16 cellular contexts compared by ENCODE assay signal in genomic region chr16:66908762-66909559, GRCh38. TPM values are rescaled to one million over a fixed set of nuclear protein-coding genes. Genes with fewer than 3 reads are reported as not detected.
DNase-seq lines count a peak whose midpoint lies in the region; ATAC-seq, FAIRE-seq and TF ChIP-seq lines count a peak whose summit lies in the region.
"Had no signal": no experiment of that assay in that cellular context is flagged by ENCODE, and none has a peak within 500 bp of the region (broad histone marks: within the 10 kb centered on the region; RNA-seq: fewer than 3 reads in every experiment).

No MANE protein-coding gene starts in this region.

- no peak overlapping the region for H3K9ac ChIP-seq in K562 (ENCODE audit: insufficient read depth in 1 of 2, low read depth in 2 of 2, low read length in 2 of 2)
- H3K9ac ChIP-seq: BLaER1 treated with 17β-estradiol and CSF1 and Interleukin-3, amounts not matched to agents 10 nM and 100 nM; GM23248 had no signal

- intact Hi-C loops in Right ventricle myocardium superior (cut with DNase I): no loop called here
- intact Hi-C loops in cardiac septum (cut with DNase I): no loop called here
- intact Hi-C loops in K562 (cut with micrococcal nuclease): no loop called here
- intact Hi-C loops in lower lobe of right lung (cut with DNase I): no loop called here

- H3K27ac ChIP-seq in K562 (ENCODE audit: extremely low read depth, low read depth, low read length) (no peak overlapping the region), lower lobe of right lung (no peak overlapping the region)
- H3K27ac ChIP-seq: BLaER1 treated with 17β-estradiol and CSF1 and Interleukin-3, amounts not matched to agents 10 nM and 100 nM; GM23248 had no signal

- in situ Hi-C loops in K562 (cut with MboI): no loop called here

- CTCF ChIA-PET in K562 (lab: Yijun Ruan, JAX; ENCODE audit: low intra/inter-chr PET ratio): no interaction called here

- no TSS peak for BruUV-seq in K562 (replicated peaks; lab: Mats Ljungman, UMichigan)

- TF ChIP-seq POLR2A in K562 (conservative IDR thresholded peaks at IDR 0.05): no peak

- no peaks in the 10 kb centered on the region for H3K9me1 ChIP-seq in K562 (ENCODE audit: control insufficient read depth, insufficient read depth, low read length)

- no peak for TF ChIP-seq RAD21 in K562 (CRISPR knock-in tag; conservative IDR thresholded peaks at IDR 0.05 in 1 of 2, IDR thresholded peaks at IDR 0.05 in 1 of 2)

- POLR2A ChIA-PET in K562 (lab: Yijun Ruan, JAX): interaction anchor here (0.9 to 2.4 kb wide), 2 partner anchors 19 to 59 kb away, joined by 3 to 10 read pairs; no protein-coding TSS in a partner anchor

- DNase-seq in Right ventricle myocardium superior (peak; percentile 30), cardiac septum (ENCODE audit: low spot score) (no peak), K562 (ENCODE audit: extremely low read depth in 1 of 4, low spot score in 3 of 4) (no peak), lower lobe of right lung (peak; percentile 23), activated gamma-delta T cell treated with Interleukin-2 at 50 U/mL for 16 hours (no peak), SW480 (ENCODE audit: low spot score) (no peak)
- DNase-seq: ACHN; CD4-positive, alpha-beta T cell; DMS 273 treated with DMSO at 0.1 percent for 48 hours; IMR-90 had no signal

- no peak for TF ChIP-seq EP300 in K562 (IDR thresholded peaks at IDR 0.05; ENCODE audit: low read length)

- peaks cover 0 to 9% of the 10 kb centered on the region in 2 experiments; a peak in 2 of 5 replicates for H3K27me3 ChIP-seq in K562 (ENCODE audit: control insufficient read depth in 2 of 2, insufficient read depth in 2 of 2, low read length in 2 of 2)
- no peaks in the 10 kb centered on the region for H3K27me3 ChIP-seq in lower lobe of right lung (ENCODE audit: low read depth)
- H3K27me3 ChIP-seq: BLaER1 treated with 17β-estradiol and CSF1 and Interleukin-3, amounts not matched to agents 10 nM and 100 nM had no signal

- no peaks in the 10 kb centered on the region for H3K36me3 ChIP-seq in K562 (ENCODE audit: control insufficient read depth, insufficient read depth, low read length)
- H3K36me3 ChIP-seq in lower lobe of right lung: no peaks in the 10 kb centered on the region
- H3K36me3 ChIP-seq: BLaER1 treated with 17β-estradiol and CSF1 and Interleukin-3, amounts not matched to agents 10 nM and 100 nM had no signal

- H4K20me1 ChIP-seq in K562 (replicated peaks; ENCODE audit: control insufficient read depth, insufficient read depth, low read length): no peaks in the 10 kb centered on the region

- H3K9me3 ChIP-seq in K562 (replicated peaks; ENCODE audit: control insufficient read depth, insufficient read depth, low read depth, low read length) (no peaks in the 10 kb centered on the region), lower lobe of right lung (no peaks in the 10 kb centered on the region)
- H3K9me3 ChIP-seq: BLaER1 treated with 17β-estradiol and CSF1 and Interleukin-3, amounts not matched to agents 10 nM and 100 nM had no signal

- H3K4me2 ChIP-seq in K562 (ENCODE audit: insufficient read depth, low read length): no peak overlapping the region

- FAIRE-seq in K562 (lab: Jason Lieb, UNC): no peak
- FAIRE-seq: H54 had no signal

- ATAC-seq in Right ventricle myocardium superior (ENCODE audit: poor library complexity): no peak
- ATAC-seq in K562: no peak
- ATAC-seq in lower lobe of right lung: no peak

- no peaks in the 10 kb centered on the region for H3K79me2 ChIP-seq in K562 (ENCODE audit: control insufficient read depth, insufficient read depth, low read length)

- TF ChIP-seq CTCF in K562 (IDR thresholded peaks at IDR 0.05 in 2 of 3, conservative IDR thresholded peaks at IDR 0.05 in 1 of 3; ENCODE audit: insufficient read depth in 2 of 3, low read depth in 1 of 3, low read length in 3 of 3): no peak
- no peak for TF ChIP-seq CTCF in lower lobe of right lung (IDR thresholded peaks at IDR 0.05)

- H3K4me3 ChIP-seq in K562 (no peak overlapping the region), lower lobe of right lung (no peak overlapping the region)
- H3K4me3 ChIP-seq: BLaER1 treated with 17β-estradiol and CSF1 and Interleukin-3, amounts not matched to agents 10 nM and 100 nM; GM23248 had no signal

- no peak overlapping the region for H2AFZ ChIP-seq in K562 (ENCODE audit: low read depth, low read length)
- H2AFZ ChIP-seq: GM23248 had no signal

- WGBS in K562 (ENCODE audit: insufficient coverage, low coverage, missing lambda C conversion rate): 50% methylated on average over 9 of the region's 14 CpGs

- H3K4me1 ChIP-seq in K562 (replicated peaks in 1 of 2; ENCODE audit: control insufficient read depth in 2 of 2, insufficient read depth in 2 of 2, low read length in 2 of 2) (peaks cover 13 to 29% of the 10 kb centered on the region in 2 experiments; a peak in 4 of 5 replicates), lower lobe of right lung (peaks cover 21% of the 10 kb centered on the region)

RNA-seq across cellular contexts. Expression of gene CDH16, which starts 9.7 kb away (rescaled TPM):
- total RNA-seq in Right ventricle myocardium superior (0.13 TPM), cardiac septum (0.35 TPM), K562 (2014; rRNA removed) (not detected in 2 replicates), K562 (2014; rRNA removed; fragmentation: Illumina TruSeq; extraction: Trizol) (not detected in 2 replicates), K562 (2015; rRNA removed; fragmentation: Illumina TruSeq; extraction: Trizol) (not detected in 2 replicates), K562 (2021) (not detected in 2 replicates), lower lobe of right lung (not detected)
- not detected in 2 replicates for total RNA-seq in K562 (2011; cell fraction: chromatin; rRNA removed; ENCODE audit: low replicate concordance)
- not detected in 2 replicates for total RNA-seq in K562 (2011; cell fraction: nucleolus; rRNA removed)
- total RNA-seq in K562 (2011; cell fraction: nucleoplasm; rRNA removed): not detected in 2 replicates
- polyA plus RNA-seq in K562 (2011; rRNA removed) (not detected in 2 replicates), K562 (2014; fragmentation: Illumina TruSeq; extraction: Trizol) (not detected in 2 replicates), K562 (2014; fragmentation: Nextera tagmentation; extraction: Ambion mirVana) (not detected), K562 (2014; rRNA removed) (not detected in 2 replicates)
- polyA plus RNA-seq in K562 (2011; cell fraction: cytosol; rRNA removed): not detected in 2 replicates
- not detected in 2 replicates for polyA plus RNA-seq in K562 (2011; cell fraction: nucleus; rRNA removed)
- not detected in 2 replicates for polyA plus RNA-seq in K562 (2012)
- not detected in 2 replicates for polyA minus RNA-seq in K562 (2011; rRNA and poly(A)+ RNA removed)
- polyA minus RNA-seq in K562 (2011; cell fraction: cytosol; rRNA and poly(A)+ RNA removed): not detected in 2 replicates
- not detected in 2 replicates for polyA minus RNA-seq in K562 (2011; cell fraction: nucleus; rRNA and poly(A)+ RNA removed)
- total RNA-seq: A172; Calu3; CD4-positive, alpha-beta T cell; Daoy; GM23248; IMR-90 had no signal
- polyA plus RNA-seq: GM23248, IMR-90 had no signal

RNA-seq across cellular contexts. Expression of gene RRAD, which starts 16.4 kb away (rescaled TPM):
- total RNA-seq in Right ventricle myocardium superior (95.4 TPM), cardiac septum (245 TPM), K562 (2014; rRNA removed) (0.09 and 0.12 TPM in 2 replicates), K562 (2014; rRNA removed; fragmentation: Illumina TruSeq; extraction: Trizol) (not detected in 2 replicates), K562 (2015; rRNA removed; fragmentation: Illumina TruSeq; extraction: Trizol) (not detected in 2 replicates), K562 (2021) (0.13 and 0.16 TPM in 2 replicates), lower lobe of right lung (11.8 TPM)
- total RNA-seq in K562 (2011; cell fraction: chromatin; rRNA removed; ENCODE audit: low replicate concordance): not detected in 2 replicates
- 0.79 and 1.2 TPM in 2 replicates for total RNA-seq in K562 (2011; cell fraction: nucleolus; rRNA removed)
- 0.44 TPM in 1 of 2 replicates, not detected in the other for total RNA-seq in K562 (2011; cell fraction: nucleoplasm; rRNA removed)
- polyA plus RNA-seq in K562 (2011; rRNA removed) (0.05 and 0.20 TPM in 2 replicates), K562 (2014; fragmentation: Illumina TruSeq; extraction: Trizol) (not detected in 2 replicates), K562 (2014; fragmentation: Nextera tagmentation; extraction: Ambion mirVana) (not detected), K562 (2014; rRNA removed) (0.12 TPM in 1 of 2 replicates, not detected in the other)
- 0.28 and 0.65 TPM in 2 replicates for polyA plus RNA-seq in K562 (2011; cell fraction: cytosol; rRNA removed)
- polyA plus RNA-seq in K562 (2011; cell fraction: nucleus; rRNA removed): 0.20 and 0.71 TPM in 2 replicates
- 0.12 and 1.1 TPM in 2 replicates for polyA plus RNA-seq in K562 (2012)
- 0.14 TPM in 1 of 2 replicates, not detected in the other for polyA minus RNA-seq in K562 (2011; rRNA and poly(A)+ RNA removed)
- polyA minus RNA-seq in K562 (2011; cell fraction: cytosol; rRNA and poly(A)+ RNA removed): 0.95 TPM in 1 of 2 replicates, not detected in the other
- 0.22 TPM in 1 of 2 replicates, not detected in the other for polyA minus RNA-seq in K562 (2011; cell fraction: nucleus; rRNA and poly(A)+ RNA removed)

RNA-seq across cellular contexts. Expression of gene CIAO2B, which starts 25.2 kb away (rescaled TPM):
- total RNA-seq in Right ventricle myocardium superior: 103 TPM
- 118 TPM for total RNA-seq in cardiac septum
- total RNA-seq in K562 (2011; cell fraction: chromatin; rRNA removed; ENCODE audit: low replicate concordance): 10.4 and 40.1 TPM in 2 replicates
- total RNA-seq in K562 (2011; cell fraction: nucleolus; rRNA removed): 65.7 and 75.7 TPM in 2 replicates
- total RNA-seq in K562 (2011; cell fraction: nucleoplasm; rRNA removed): 39.2 and 45.6 TPM in 2 replicates
- total RNA-seq in K562 (2014; rRNA removed): 147 and 189 TPM in 2 replicates
- total RNA-seq in K562 (2014; rRNA removed; fragmentation: Illumina TruSeq; extraction: Trizol): 57.6 and 86.8 TPM in 2 replicates
- total RNA-seq in K562 (2015; rRNA removed; fragmentation: Illumina TruSeq; extraction: Trizol): 104 and 111 TPM in 2 replicates
- 99.4 and 104 TPM in 2 replicates for total RNA-seq in K562 (2021)
- polyA plus RNA-seq in K562 (2011; rRNA removed): 146 and 161 TPM in 2 replicates
- polyA plus RNA-seq in K562 (2011; cell fraction: cytosol; rRNA removed): 295 and 471 TPM in 2 replicates
- 117 and 133 TPM in 2 replicates for polyA plus RNA-seq in K562 (2011; cell fraction: nucleus; rRNA removed)
- 198 and 206 TPM in 2 replicates for polyA plus RNA-seq in K562 (2012)
- polyA plus RNA-seq in K562 (2014; fragmentation: Illumina TruSeq; extraction: Trizol): 113 and 154 TPM in 2 replicates
- 100 to 1,000 TPM; 104 to 122 TPM for polyA plus RNA-seq in K562 (2014; fragmentation: Nextera tagmentation; extraction: Ambion mirVana)
- 182 and 250 TPM in 2 replicates for polyA plus RNA-seq in K562 (2014; rRNA removed)
- polyA minus RNA-seq in K562 (2011; rRNA and poly(A)+ RNA removed): 67.2 and 95.6 TPM in 2 replicates
- polyA minus RNA-seq in K562 (2011; cell fraction: cytosol; rRNA and poly(A)+ RNA removed): 68.9 and 80.4 TPM in 2 replicates
- 16.6 and 19.4 TPM in 2 replicates for polyA minus RNA-seq in K562 (2011; cell fraction: nucleus; rRNA and poly(A)+ RNA removed)
- 76.8 TPM for total RNA-seq in lower lobe of right lung

RNA-seq across cellular contexts. Expression of gene CES2, which starts 26.4 kb away (rescaled TPM):
- total RNA-seq in Right ventricle myocardium superior: 114 TPM
- 64.0 TPM for total RNA-seq in cardiac septum
- 47.2 and 114 TPM in 2 replicates for total RNA-seq in K562 (2011; cell fraction: chromatin; rRNA removed; ENCODE audit: low replicate concordance)
- 82.2 and 90.6 TPM in 2 replicates for total RNA-seq in K562 (2011; cell fraction: nucleolus; rRNA removed)
- 50.4 and 59.2 TPM in 2 replicates for total RNA-seq in K562 (2011; cell fraction: nucleoplasm; rRNA removed)
- 35.0 and 38.1 TPM in 2 replicates for total RNA-seq in K562 (2014; rRNA removed)
- 15.2 and 16.8 TPM in 2 replicates for total RNA-seq in K562 (2014; rRNA removed; fragmentation: Illumina TruSeq; extraction: Trizol)
- total RNA-seq in K562 (2015; rRNA removed; fragmentation: Illumina TruSeq; extraction: Trizol): 23.6 and 24.4 TPM in 2 replicates
- 33.5 and 37.9 TPM in 2 replicates for total RNA-seq in K562 (2021)
- polyA plus RNA-seq in K562 (2011; rRNA removed): 14.0 and 14.1 TPM in 2 replicates
- polyA plus RNA-seq in K562 (2011; cell fraction: cytosol; rRNA removed): 14.0 and 32.8 TPM in 2 replicates
- 17.8 and 25.2 TPM in 2 replicates for polyA plus RNA-seq in K562 (2011; cell fraction: nucleus; rRNA removed)
- 22.3 and 36.1 TPM in 2 replicates for polyA plus RNA-seq in K562 (2012)
- polyA plus RNA-seq in K562 (2014; fragmentation: Illumina TruSeq; extraction: Trizol): 24.9 and 28.4 TPM in 2 replicates
- 1 to 10 TPM; 2.2 to 2.4 TPM for polyA plus RNA-seq in K562 (2014; fragmentation: Nextera tagmentation; extraction: Ambion mirVana)
- 27.7 and 28.3 TPM in 2 replicates for polyA plus RNA-seq in K562 (2014; rRNA removed)
- polyA minus RNA-seq in K562 (2011; rRNA and poly(A)+ RNA removed): 11.9 and 18.9 TPM in 2 replicates
- polyA minus RNA-seq in K562 (2011; cell fraction: cytosol; rRNA and poly(A)+ RNA removed): 22.0 and 22.2 TPM in 2 replicates
- polyA minus RNA-seq in K562 (2011; cell fraction: nucleus; rRNA and poly(A)+ RNA removed): 44.2 and 45.3 TPM in 2 replicates
- 35.1 TPM for total RNA-seq in lower lobe of right lung

RNA-seq across cellular contexts. Expression of gene PDP2, which starts 28.6 kb away (rescaled TPM):
- total RNA-seq in Right ventricle myocardium superior (3.3 TPM), cardiac septum (2.7 TPM), K562 (2014; rRNA removed) (5.5 and 6.7 TPM in 2 replicates), K562 (2014; rRNA removed; fragmentation: Illumina TruSeq; extraction: Trizol) (7.2 and 8.3 TPM in 2 replicates), K562 (2015; rRNA removed; fragmentation: Illumina TruSeq; extraction: Trizol) (5.8 and 6.7 TPM in 2 replicates), K562 (2021) (17.7 and 18.5 TPM in 2 replicates), lower lobe of right lung (16.9 TPM)
- 44.7 and 44.9 TPM in 2 replicates for total RNA-seq in K562 (2011; cell fraction: chromatin; rRNA removed; ENCODE audit: low replicate concordance)
- total RNA-seq in K562 (2011; cell fraction: nucleolus; rRNA removed): 21.3 and 22.0 TPM in 2 replicates
- total RNA-seq in K562 (2011; cell fraction: nucleoplasm; rRNA removed): 27.4 and 39.0 TPM in 2 replicates
- polyA plus RNA-seq in K562 (2011; rRNA removed) (24.3 and 28.6 TPM in 2 replicates), K562 (2014; fragmentation: Illumina TruSeq; extraction: Trizol) (11.4 and 15.8 TPM in 2 replicates), K562 (2014; fragmentation: Nextera tagmentation; extraction: Ambion mirVana) (1 to 10 TPM; 2.5 to 4.2 TPM), K562 (2014; rRNA removed) (8.3 and 8.7 TPM in 2 replicates)
- 13.0 and 18.7 TPM in 2 replicates for polyA plus RNA-seq in K562 (2011; cell fraction: cytosol; rRNA removed)
- polyA plus RNA-seq in K562 (2011; cell fraction: nucleus; rRNA removed): 14.8 and 18.4 TPM in 2 replicates
- 5.3 and 7.2 TPM in 2 replicates for polyA plus RNA-seq in K562 (2012)
- polyA minus RNA-seq in K562 (2011; rRNA and poly(A)+ RNA removed): 41.5 and 46.7 TPM in 2 replicates
- polyA minus RNA-seq in K562 (2011; cell fraction: cytosol; rRNA and poly(A)+ RNA removed): 15.2 and 19.5 TPM in 2 replicates
- polyA minus RNA-seq in K562 (2011; cell fraction: nucleus; rRNA and poly(A)+ RNA removed): 10.0 and 16.6 TPM in 2 replicates

Comparison
In these comparisons a context has a peak if more than half of its experiments do, and no peak if none do; other contexts are left out.
1. DNase-seq: peak in Right ventricle myocardium superior (single experiment) and lower lobe of right lung (single experiment); none in cardiac septum (single experiment), K562 (0 of 4), activated gamma-delta T cell treated with Interleukin-2 at 50 U/mL for 16 hours (single experiment) and SW480 (single experiment).